ENCODE assay signal across 8 cellular contexts in the genomic region with DNA sequence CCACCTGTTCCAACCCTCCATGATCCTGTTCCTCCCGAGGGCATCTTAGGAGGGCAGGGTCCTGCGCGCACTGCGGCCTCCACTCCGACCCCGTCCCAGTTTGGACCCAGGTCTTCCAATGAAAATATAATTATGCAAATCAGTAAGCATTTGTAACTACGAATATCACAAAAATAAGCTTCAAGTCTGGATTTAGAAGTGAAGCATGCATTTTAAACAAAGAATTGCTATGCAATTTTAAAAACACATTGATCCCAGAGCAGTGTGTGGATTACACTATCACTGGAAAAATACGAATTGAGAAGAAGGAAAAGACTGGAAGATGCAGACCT. TPM values are rescaled to one million over a fixed set of nuclear protein-coding genes. Genes with fewer than 3 reads are reported as not detected.
DNase-seq lines count a peak whose midpoint lies in the region; ATAC-seq and TF ChIP-seq lines count a peak whose summit lies in the region.

No MANE protein-coding gene starts in this region.

- intact Hi-C loops in PC-9 (cut with micrococcal nuclease; ENCODE audit: unreplicated experiment), result no loop called here

- H3K4me1 ChIP-seq in DND-41 (ENCODE audit: insufficient read depth, low read length), result peaks cover 47% of the 10 kb centered on the region
- H3K4me1 ChIP-seq in PC-9 (replicated peaks; ENCODE audit: insufficient read depth), result peaks cover 14% of the 10 kb centered on the region
- peaks cover 6% of the 10 kb centered on the region for H3K4me1 ChIP-seq in parathyroid adenoma

- H3K4me3 ChIP-seq in DND-41 (ENCODE audit: low read depth in 1 of 2, low read length in 2 of 2) (peak overlapping the region; percentile 38 to 74), PC-9 (peak overlapping the region; percentile 96), epithelial cell of proximal tubule (ENCODE audit: low read depth, low read length) (peak overlapping the region; percentile 99), parathyroid adenoma (ENCODE audit: low read depth, low read length) (peak overlapping the region; percentile 73)

- H3K79me2 ChIP-seq in DND-41 (ENCODE audit: insufficient read depth, low read length) (peaks cover 54% of the 10 kb centered on the region), PC-9 (ENCODE audit: low read depth) (peaks cover 26% of the 10 kb centered on the region), parathyroid adenoma (peaks cover 4% of the 10 kb centered on the region)

- TF ChIP-seq CTCF in DND-41 (IDR thresholded peaks at IDR 0.05; ENCODE audit: borderline replicate concordance, extremely low read depth, low read length, poor library complexity, severe bottlenecking) (no peak), PC-9 (conservative IDR thresholded peaks at IDR 0.05) (no peak), epithelial cell of proximal tubule (conservative IDR thresholded peaks at IDR 0.05; ENCODE audit: low read depth, low read length) (no peak), parathyroid adenoma (IDR thresholded peaks at IDR 0.05) (no peak)

- H4K20me1 ChIP-seq in DND-41 (ENCODE audit: insufficient read depth, low read length) (peaks cover 9% of the 10 kb centered on the region; the same call in 1 of the 2 replicates), PC-9 (ENCODE audit: insufficient read depth) (no peaks in the 10 kb centered on the region)

- no TSS peak for BruUV-seq in PC-9 (replicated peaks; lab: Mats Ljungman, UMichigan)

- H2AFZ ChIP-seq in DND-41 (ENCODE audit: low read depth, low read length) (peak overlapping the region; percentile 83), PC-9 (peak overlapping the region; percentile 77), parathyroid adenoma (peak overlapping the region; percentile 84)

- DNase-seq in DND-41 (no peak), PC-9 (no peak), epithelial cell of proximal tubule (ENCODE audit: low read depth) (no peak), AG20443 (ENCODE audit: low spot score) (no peak), NCI-H1694 (lab: John Stamatoyannopoulos, UW) (no peak)

- no peaks in the 10 kb centered on the region for H3K9me3 ChIP-seq in DND-41 (ENCODE audit: insufficient read depth, low read length, severe bottlenecking)
- H3K9me3 ChIP-seq in PC-9 (ENCODE audit: insufficient read depth, low read depth), result no peaks in the 10 kb centered on the region
- H3K9me3 ChIP-seq in parathyroid adenoma (ENCODE audit: control insufficient read depth, low read length), result no peaks in the 10 kb centered on the region

- peak overlapping the region; percentile 72 for H3K27ac ChIP-seq in DND-41 (ENCODE audit: low read length)
- H3K27ac ChIP-seq in PC-9, result peak overlapping the region; percentile 91
- H3K27ac ChIP-seq in parathyroid adenoma, result peak overlapping the region; percentile 94

- H3F3A ChIP-seq in PC-9 (ENCODE audit: insufficient read depth, low read depth), result no peaks in the 10 kb centered on the region

- H3K9me2 ChIP-seq in PC-9 (ENCODE audit: insufficient read depth), result no peaks in the 10 kb centered on the region

- H3K9ac ChIP-seq in DND-41 (ENCODE audit: low read depth, low read length) (peak overlapping the region; percentile 70), parathyroid adenoma (no peak overlapping the region)

- no peaks in the 10 kb centered on the region for H3K27me3 ChIP-seq in DND-41 (ENCODE audit: insufficient read depth, low read length, poor library complexity)
- no peaks in the 10 kb centered on the region for H3K27me3 ChIP-seq in PC-9 (ENCODE audit: insufficient read depth, low read depth)
- H3K27me3 ChIP-seq in parathyroid adenoma (ENCODE audit: control insufficient read depth, insufficient read depth, low read length), result no peaks in the 10 kb centered on the region

- CTCF ChIA-PET in PC-9 (lab: Charles Lee), result no interaction called here

- POLR2A ChIA-PET in PC-9 (lab: Charles Lee; ENCODE audit: unreplicated experiment), result interaction anchor here (0.5 to 0.6 kb wide), 2 partner anchors 34 to 486 kb away, joined by 3 to 6 read pairs; no protein-coding TSS in a partner anchor

- ATAC-seq in DND-41 (ENCODE audit: insufficient read depth, low read depth) (no peak), HG03025 (IDR thresholded peaks at IDR 0.05; ENCODE audit: low FRiP score, unreplicated experiment) (no peak), HG03280 (IDR thresholded peaks at IDR 0.05; ENCODE audit: unreplicated experiment) (no peak)

- H3K36me3 ChIP-seq in DND-41 (ENCODE audit: insufficient read depth, low read length) (peaks cover 30% of the 10 kb centered on the region), PC-9 (ENCODE audit: low read depth) (no peaks in the 10 kb centered on the region), parathyroid adenoma (ENCODE audit: control insufficient read depth, insufficient read depth, low read length) (no peaks in the 10 kb centered on the region)

- H3K4me2 ChIP-seq in DND-41 (ENCODE audit: insufficient read depth, low read length) (peak overlapping the region; percentile 96), PC-9 (peak overlapping the region; percentile 81), parathyroid adenoma (ENCODE audit: low read length) (peak overlapping the region; percentile 78)

RNA-seq across cellular contexts. Expression of a gene that starts 0.7 kb away (rescaled TPM):
- total RNA-seq in PC-9 (2021) (64.5 and 82.0 TPM in 2 replicates), epithelial cell of proximal tubule (86.2 and 98.8 TPM in 2 replicates)

RNA-seq across cellular contexts. Expression of a gene that starts 31.3 kb away (rescaled TPM):
- total RNA-seq in PC-9 (2021), result not detected in 2 replicates
- not detected in 2 replicates for total RNA-seq in epithelial cell of proximal tubule
